ENCODE assay signal across 22 cellular contexts in the genomic region with DNA sequence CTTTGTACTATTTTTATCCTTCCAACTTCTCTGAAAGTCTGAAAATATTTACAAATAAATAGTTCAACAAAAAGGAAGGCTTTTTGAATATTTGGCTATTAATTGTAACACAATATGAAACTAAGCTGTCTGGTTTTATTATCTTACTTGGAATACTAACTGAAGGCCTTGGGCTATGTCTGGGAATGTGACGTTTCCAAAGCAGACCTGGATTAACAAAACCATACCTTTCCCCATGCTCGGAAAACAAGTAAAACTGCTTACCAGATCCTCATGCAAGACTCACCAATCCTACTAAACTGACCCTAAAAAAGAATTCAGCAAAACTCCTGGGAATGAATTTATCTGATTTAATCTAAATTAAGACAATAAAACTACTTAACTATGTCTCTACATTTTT.
DNase-seq lines count a peak whose midpoint lies in the region; ATAC-seq and TF ChIP-seq lines count a peak whose summit lies in the region.
"Had no signal": no experiment of that assay in that cellular context is flagged by ENCODE, and none has a peak within 500 bp of the region (broad histone marks: within the 10 kb centered on the region; RNA-seq: fewer than 3 reads in every experiment).

No MANE protein-coding gene starts in this region.

- H3K79me2 ChIP-seq in GM23338 (replicated peaks; ENCODE audit: insufficient read depth), result no peaks in the 10 kb centered on the region

- H3F3A ChIP-seq in GM23338 (replicated peaks; ENCODE audit: low read depth), result no peaks in the 10 kb centered on the region

- 0 out of 2 replicates have a peak, but pooled peaks cover 3% of the 10 kb centered on the region for H4K20me1 ChIP-seq in GM23338 (replicated peaks; ENCODE audit: insufficient read depth)

- no peak overlapping the region for H3K4me2 ChIP-seq in GM23338
- H3K4me2 ChIP-seq: A549; BLaER1 treated with 17β-estradiol and CSF1 and Interleukin-3, amounts not matched to agents 10 nM and 100 nM had no signal

- H3K4me3 Mint-ChIP-seq in GM23338 (no peak overlapping the region), mesothelial cell of epicardium (no peak overlapping the region), progenitor cell of endocrine pancreas (ENCODE audit: low read depth) (no peak overlapping the region)
- H3K4me3 Mint-ChIP-seq: CD14-positive monocyte; CD4-positive, alpha-beta T cell; CD8-positive, alpha-beta memory T cell; H9 had no signal

- H3K9me3 Mint-ChIP-seq in GM23338, result no peaks in the 10 kb centered on the region
- no peaks in the 10 kb centered on the region for H3K9me3 Mint-ChIP-seq in mesothelial cell of epicardium
- H3K9me3 Mint-ChIP-seq in progenitor cell of endocrine pancreas (ENCODE audit: low read depth), result peaks cover 4% of the 10 kb centered on the region
- H3K9me3 Mint-ChIP-seq: CD4-positive, alpha-beta T cell; CD8-positive, alpha-beta memory T cell; H9 had no signal

- intact Hi-C loops in adrenal gland (cut with DNase I), result no loop called here

- H3K4me1 ChIP-seq in GM23338 (ENCODE audit: insufficient read depth) (no peaks in the 10 kb centered on the region), adrenal gland (replicated peaks in 1 of 2) (no peaks in the 10 kb centered on the region)
- H3K4me1 ChIP-seq: A549; BE2C; BLaER1 treated with 17β-estradiol and CSF1 and Interleukin-3, amounts not matched to agents 10 nM and 100 nM had no signal

- WGBS in adrenal gland, 4 donors, result 65 to 90% (median 75%) methylated on average over 2 of the region's 2 CpGs

- H3K9me2 ChIP-seq in GM23338 (ENCODE audit: insufficient read depth), result no peaks in the 10 kb centered on the region

- DNase-seq in GM23338 (ENCODE audit: low spot score), result no peak
- no peak for DNase-seq in mesothelial cell of epicardium (ENCODE audit: low spot score in 2 of 2, unreplicated experiment in 2 of 2)
- no peak for DNase-seq in progenitor cell of endocrine pancreas (ENCODE audit: low spot score, unreplicated experiment)
- no peak for DNase-seq in adrenal gland
- DNase-seq in NCI-H526 (lab: John Stamatoyannopoulos, UW), result no peak
- DNase-seq: 8988T; ACHN; AML-193; BE2C; CD4-positive, alpha-beta T cell; CD8-positive, alpha-beta memory T cell; DMS 273 treated with DMSO at 0.1 percent for 48 hours; DMS79; EL; GF-D8; GM23248; H9 had no signal

- H3K4me3 ChIP-seq in GM23338 (no peak overlapping the region), adrenal gland (no peak overlapping the region)
- H3K4me3 ChIP-seq: A549; BLaER1 treated with 17β-estradiol and CSF1 and Interleukin-3, amounts not matched to agents 10 nM and 100 nM; GM23248 had no signal

- no peak for TF ChIP-seq POLR2A in adrenal gland (IDR thresholded peaks at IDR 0.05)

- H3K27ac Mint-ChIP-seq in GM23338 (0 out of 2 replicates have a peak overlapping the region, but pooled peaks have one; percentile 64), mesothelial cell of epicardium (peak overlapping the region; percentile 84), progenitor cell of endocrine pancreas (peak overlapping the region; percentile 26)
- H3K27ac Mint-ChIP-seq: CD14-positive monocyte; CD4-positive, alpha-beta T cell; CD8-positive, alpha-beta memory T cell had no signal

- H3K27me3 ChIP-seq in GM23338 (ENCODE audit: insufficient read depth) (no peaks in the 10 kb centered on the region), adrenal gland (no peaks in the 10 kb centered on the region)
- H3K27me3 ChIP-seq: BE2C; BLaER1 treated with 17β-estradiol and CSF1 and Interleukin-3, amounts not matched to agents 10 nM and 100 nM had no signal

- H3K27me3 Mint-ChIP-seq in GM23338 (ENCODE audit: insufficient read depth, low read depth, poor library complexity) (no peaks in the 10 kb centered on the region), mesothelial cell of epicardium (ENCODE audit: low read depth) (no peaks in the 10 kb centered on the region), progenitor cell of endocrine pancreas (no peaks in the 10 kb centered on the region)
- H3K27me3 Mint-ChIP-seq: CD4-positive, alpha-beta T cell; CD8-positive, alpha-beta memory T cell had no signal

- H3K36me3 ChIP-seq in GM23338 (ENCODE audit: insufficient read depth) (no peaks in the 10 kb centered on the region), adrenal gland (replicated peaks in 1 of 2) (no peaks in the 10 kb centered on the region)
- H3K36me3 ChIP-seq: BE2C had no signal

- no peaks in the 10 kb centered on the region for H3K9me3 ChIP-seq in adrenal gland (replicated peaks in 1 of 3)
- H3K9me3 ChIP-seq: A549; BE2C; BLaER1 treated with 17β-estradiol and CSF1 and Interleukin-3, amounts not matched to agents 10 nM and 100 nM had no signal

- H3K36me3 Mint-ChIP-seq in GM23338 (ENCODE audit: low read depth) (no peaks in the 10 kb centered on the region), mesothelial cell of epicardium (no peaks in the 10 kb centered on the region), progenitor cell of endocrine pancreas (ENCODE audit: insufficient read depth) (peaks cover 6% of the 10 kb centered on the region)

- ATAC-seq in GM23338, result no peak
- ATAC-seq in GM21723 (IDR thresholded peaks at IDR 0.05; ENCODE audit: unreplicated experiment), result no peak
- ATAC-seq: A549, HCT116 had no signal

- H3K4me1 Mint-ChIP-seq in GM23338, result peaks cover 2% of the 10 kb centered on the region; the same call in 2 of the 3 replicates
- H3K4me1 Mint-ChIP-seq in mesothelial cell of epicardium, result peaks cover 11% of the 10 kb centered on the region
- peaks cover 7% of the 10 kb centered on the region for H3K4me1 Mint-ChIP-seq in progenitor cell of endocrine pancreas (ENCODE audit: low read depth)
- H3K4me1 Mint-ChIP-seq: CD14-positive monocyte; CD8-positive, alpha-beta memory T cell; H9 had no signal

- no peak overlapping the region for H3K27ac ChIP-seq in GM23338 (ENCODE audit: low read depth)
- no peak overlapping the region for H3K27ac ChIP-seq in adrenal gland
- H3K27ac ChIP-seq: A549; BLaER1 treated with 17β-estradiol and CSF1 and Interleukin-3, amounts not matched to agents 10 nM and 100 nM; GM23248 had no signal

- TF ChIP-seq CTCF in GM23338 (conservative IDR thresholded peaks at IDR 0.05; ENCODE audit: low read depth in 2 of 2) (no peak), mesothelial cell of epicardium (IDR thresholded peaks at IDR 0.05; ENCODE audit: unreplicated experiment) (no peak), progenitor cell of endocrine pancreas (IDR thresholded peaks at IDR 0.05; ENCODE audit: unreplicated experiment) (no peak), adrenal gland (IDR thresholded peaks at IDR 0.05) (no peak)

- H2AFZ ChIP-seq in GM23338, result no peak overlapping the region
- H2AFZ ChIP-seq: GM23248 had no signal

TF ChIP-seq in GM23338, 12 proteins besides CTCF, POLR2A, EP300 and RAD21 (continues in another document):
- TF ChIP-seq JUNB (IDR thresholded peaks at IDR 0.05; ENCODE audit: unreplicated experiment) (no peak), NANOG (IDR thresholded peaks at IDR 0.05; ENCODE audit: borderline replicate concordance) (no peak), ETS1 (IDR thresholded peaks at IDR 0.05) (no peak), POLR2AphosphoS5 (IDR thresholded peaks at IDR 0.05; ENCODE audit: low read depth) (no peak), ZNF331 (CRISPR knock-in tag; IDR thresholded peaks at IDR 0.05; ENCODE audit: low read depth) (no peak), EZH2 (IDR thresholded peaks at IDR 0.05; ENCODE audit: low read depth, unreplicated experiment) (no peak), STAT1 (IDR thresholded peaks at IDR 0.05; ENCODE audit: unreplicated experiment) (no peak), CREB1 (CRISPR knock-in tag; IDR thresholded peaks at IDR 0.05; ENCODE audit: low read depth) (no peak), ZNF114 (CRISPR knock-in tag; IDR thresholded peaks at IDR 0.05) (no peak)
- TF ChIP-seq, protein P1, sequence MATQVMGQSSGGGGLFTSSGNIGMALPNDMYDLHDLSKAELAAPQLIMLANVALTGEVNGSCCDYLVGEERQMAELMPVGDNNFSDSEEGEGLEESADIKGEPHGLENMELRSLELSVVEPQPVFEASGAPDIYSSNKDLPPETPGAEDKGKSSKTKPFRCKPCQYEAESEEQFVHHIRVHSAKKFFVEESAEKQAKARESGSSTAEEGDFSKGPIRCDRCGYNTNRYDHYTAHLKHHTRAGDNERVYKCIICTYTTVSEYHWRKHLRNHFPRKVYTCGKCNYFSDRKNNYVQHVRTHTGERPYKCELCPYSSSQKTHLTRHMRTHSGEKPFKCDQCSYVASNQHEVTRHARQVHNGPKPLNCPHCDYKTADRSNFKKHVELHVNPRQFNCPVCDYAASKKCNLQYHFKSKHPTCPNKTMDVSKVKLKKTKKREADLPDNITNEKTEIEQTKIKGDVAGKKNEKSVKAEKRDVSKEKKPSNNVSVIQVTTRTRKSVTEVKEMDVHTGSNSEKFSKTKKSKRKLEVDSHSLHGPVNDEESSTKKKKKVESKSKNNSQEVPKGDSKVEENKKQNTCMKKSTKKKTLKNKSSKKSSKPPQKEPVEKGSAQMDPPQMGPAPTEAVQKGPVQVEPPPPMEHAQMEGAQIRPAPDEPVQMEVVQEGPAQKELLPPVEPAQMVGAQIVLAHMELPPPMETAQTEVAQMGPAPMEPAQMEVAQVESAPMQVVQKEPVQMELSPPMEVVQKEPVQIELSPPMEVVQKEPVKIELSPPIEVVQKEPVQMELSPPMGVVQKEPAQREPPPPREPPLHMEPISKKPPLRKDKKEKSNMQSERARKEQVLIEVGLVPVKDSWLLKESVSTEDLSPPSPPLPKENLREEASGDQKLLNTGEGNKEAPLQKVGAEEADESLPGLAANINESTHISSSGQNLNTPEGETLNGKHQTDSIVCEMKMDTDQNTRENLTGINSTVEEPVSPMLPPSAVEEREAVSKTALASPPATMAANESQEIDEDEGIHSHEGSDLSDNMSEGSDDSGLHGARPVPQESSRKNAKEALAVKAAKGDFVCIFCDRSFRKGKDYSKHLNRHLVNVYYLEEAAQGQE (IDR thresholded peaks at IDR 0.05; ENCODE audit: unreplicated experiment), result no peak

Comparison
In these comparisons a context has a peak if more than half of its experiments do, and no peak if none do; other contexts are left out.
1. H3K27ac Mint-ChIP-seq: peak in every context shown above with its lines; median percentile 84 in mesothelial cell of epicardium; 64 in GM23338; 26 in progenitor cell of endocrine pancreas.